ENCODE assay signal across 27 cellular contexts in the genomic region with DNA sequence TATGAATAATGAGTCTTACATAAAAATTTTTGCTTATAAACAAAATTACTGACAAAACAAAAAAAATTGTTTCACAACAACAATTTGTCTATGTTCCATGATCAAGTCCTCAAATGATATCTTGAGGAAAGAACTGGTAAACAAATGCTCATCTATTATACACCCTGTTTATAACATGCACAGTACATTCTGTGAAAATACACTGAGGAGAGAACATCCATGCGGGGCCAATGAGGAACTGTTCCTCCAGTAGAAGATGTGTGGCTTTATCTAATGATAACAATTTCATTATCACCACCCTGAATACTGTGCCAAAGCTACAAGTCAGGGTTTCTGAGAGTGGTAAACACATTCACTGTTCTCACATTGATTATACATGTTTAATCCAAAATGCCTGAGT.
"Had no signal": no experiment of that assay in that cellular context is flagged by ENCODE, and none has a peak within 500 bp of the region (broad histone marks: within the 10 kb centered on the region; RNA-seq: fewer than 3 reads in every experiment).

No MANE protein-coding gene starts in this region.

- DNase-seq: activated CD4-positive, alpha-beta memory T cell treated with anti-CD3 and anti-CD28 coated beads for 36 hours; activated CD4-positive, alpha-beta T cell treated with anti-CD3 and anti-CD28 coated beads, Interleukin-2, amount 10 ng/mL, durations not matched to agents 24 days and 14 days; activated CD8-positive, alpha-beta memory T cell treated with anti-CD3 and anti-CD28 coated beads, Interleukin-2, amount 50 U/mL, for 4 hours; activated gamma-delta T cell; activated naive CD4-positive, alpha-beta T cell treated with anti-CD3 and anti-CD28 coated beads, Interleukin-2, amount 50 U/mL, for 16 hours; activated naive CD8-positive, alpha-beta T cell treated with anti-CD3 and anti-CD28 coated beads, Interleukin-2, amount 50 U/mL, for 24 hours; activated T-cell treated with anti-CD3 and anti-CD28 coated beads, Interleukin-2, amount 50 U/mL, for 1 hour; amygdala; central memory CD4-positive, alpha-beta T cell; endodermal cell; foreskin keratinocyte; kidney glomerular epithelial cell; left lung; lower lobe of right lung; mesendoderm; posterior cingulate gyrus; sigmoid colon; stimulated activated CD4-positive, alpha-beta T cell treated with anti-CD3 and anti-CD28 coated beads, Interleukin-2, amount 100 ng/mL, for 24 hours; stimulated activated naive B cell treated with anti-CD40 and anti-IgM and Interleukin-4, amounts not matched to agents 10 μg/mL and 1 μg/mL and 100 μg/mL, for 72 hours; stomach; T-helper 17 cell; thyroid gland had no signal

- H3K4me3 ChIP-seq: breast epithelium, esophagus muscularis mucosa, left lung, lower lobe of right lung, sigmoid colon, smooth muscle cell, stomach, thyroid gland had no signal

- H3K27ac ChIP-seq: breast epithelium, esophagus muscularis mucosa, foreskin keratinocyte, left lung, lower lobe of right lung, sigmoid colon, thyroid gland had no signal

- H3K9me3 ChIP-seq: breast epithelium, esophagus muscularis mucosa, left lung, lower lobe of right lung, sigmoid colon, stomach, thyroid gland had no signal

- H3K4me1 ChIP-seq: breast epithelium had no signal

- ATAC-seq: activated CD4-positive, CD25-positive, alpha-beta regulatory T cell treated with anti-CD3 and anti-CD28 coated beads, Interleukin-2, amount 50 U/mL, for 24 hours; activated naive CD8-positive, alpha-beta T cell treated with anti-CD3 and anti-CD28 coated beads, Interleukin-2, amount 50 U/mL, for 24 hours; foreskin keratinocyte; left lung; lower lobe of right lung; SK-N-SH treated with all-trans-retinoic acid at 6 μM for 48 hours; stimulated activated naive B cell treated with anti-CD40 and anti-IgM and Interleukin-4, amounts not matched to agents 10 μg/mL and 1 μg/mL and 100 μg/mL, for 72 hours; T-helper 17 cell had no signal

- H3K4me2 ChIP-seq: smooth muscle cell had no signal

- H3K27me3 ChIP-seq: breast epithelium, esophagus muscularis mucosa, foreskin keratinocyte, left lung, sigmoid colon, stomach, thyroid gland had no signal

- H3K36me3 ChIP-seq: breast epithelium had no signal
